Comparison of ENCODE assay signal across 1 cellular context in the genomic region with DNA sequence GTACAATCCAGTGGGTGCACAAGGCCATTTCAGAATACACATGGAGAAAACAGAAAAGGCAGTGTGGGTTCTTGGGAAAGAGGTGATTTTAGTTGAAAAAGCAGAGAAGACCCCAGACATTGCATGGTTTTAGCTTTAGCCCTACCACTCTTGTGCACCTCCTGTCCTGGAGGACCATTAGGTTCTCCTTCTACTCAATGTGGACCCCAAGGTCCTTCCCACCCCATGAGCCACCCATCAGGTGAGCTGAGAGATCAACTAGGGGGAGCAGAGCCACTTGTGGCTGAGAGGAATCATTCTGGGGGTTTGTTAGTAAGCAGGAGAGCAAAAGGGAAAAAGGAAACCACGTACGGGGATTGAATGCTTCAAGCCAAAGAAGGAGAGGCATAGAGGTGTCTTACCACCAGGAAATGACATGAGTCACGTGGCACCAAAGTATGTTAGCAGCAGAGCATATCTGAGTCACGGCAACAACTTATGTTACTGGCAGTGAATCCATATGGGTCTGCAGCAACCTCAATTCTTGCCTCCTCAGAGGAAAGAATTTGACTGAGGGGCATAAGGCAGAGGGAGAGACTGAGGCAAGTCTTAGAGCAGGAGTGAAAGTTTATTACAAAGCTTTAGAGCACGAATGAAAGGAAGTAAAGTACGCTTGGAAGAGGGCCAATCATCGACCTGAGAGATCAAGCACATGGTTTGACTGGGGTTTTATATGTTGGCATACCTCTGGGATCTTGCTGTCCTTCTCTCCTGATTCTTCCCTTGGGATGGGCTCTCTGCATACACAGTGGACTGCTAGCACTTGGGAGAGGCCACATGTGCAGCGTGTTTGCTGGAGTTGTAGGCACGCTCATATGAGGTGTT.
TF ChIP-seq lines count a peak whose summit lies in the region.

No MANE protein-coding gene starts in this region.

TF ChIP-seq in K562, 482 proteins besides CTCF, POLR2A, EP300 and RAD21 (continued from another document and continues in another):
- TF ChIP-seq, protein P1, sequence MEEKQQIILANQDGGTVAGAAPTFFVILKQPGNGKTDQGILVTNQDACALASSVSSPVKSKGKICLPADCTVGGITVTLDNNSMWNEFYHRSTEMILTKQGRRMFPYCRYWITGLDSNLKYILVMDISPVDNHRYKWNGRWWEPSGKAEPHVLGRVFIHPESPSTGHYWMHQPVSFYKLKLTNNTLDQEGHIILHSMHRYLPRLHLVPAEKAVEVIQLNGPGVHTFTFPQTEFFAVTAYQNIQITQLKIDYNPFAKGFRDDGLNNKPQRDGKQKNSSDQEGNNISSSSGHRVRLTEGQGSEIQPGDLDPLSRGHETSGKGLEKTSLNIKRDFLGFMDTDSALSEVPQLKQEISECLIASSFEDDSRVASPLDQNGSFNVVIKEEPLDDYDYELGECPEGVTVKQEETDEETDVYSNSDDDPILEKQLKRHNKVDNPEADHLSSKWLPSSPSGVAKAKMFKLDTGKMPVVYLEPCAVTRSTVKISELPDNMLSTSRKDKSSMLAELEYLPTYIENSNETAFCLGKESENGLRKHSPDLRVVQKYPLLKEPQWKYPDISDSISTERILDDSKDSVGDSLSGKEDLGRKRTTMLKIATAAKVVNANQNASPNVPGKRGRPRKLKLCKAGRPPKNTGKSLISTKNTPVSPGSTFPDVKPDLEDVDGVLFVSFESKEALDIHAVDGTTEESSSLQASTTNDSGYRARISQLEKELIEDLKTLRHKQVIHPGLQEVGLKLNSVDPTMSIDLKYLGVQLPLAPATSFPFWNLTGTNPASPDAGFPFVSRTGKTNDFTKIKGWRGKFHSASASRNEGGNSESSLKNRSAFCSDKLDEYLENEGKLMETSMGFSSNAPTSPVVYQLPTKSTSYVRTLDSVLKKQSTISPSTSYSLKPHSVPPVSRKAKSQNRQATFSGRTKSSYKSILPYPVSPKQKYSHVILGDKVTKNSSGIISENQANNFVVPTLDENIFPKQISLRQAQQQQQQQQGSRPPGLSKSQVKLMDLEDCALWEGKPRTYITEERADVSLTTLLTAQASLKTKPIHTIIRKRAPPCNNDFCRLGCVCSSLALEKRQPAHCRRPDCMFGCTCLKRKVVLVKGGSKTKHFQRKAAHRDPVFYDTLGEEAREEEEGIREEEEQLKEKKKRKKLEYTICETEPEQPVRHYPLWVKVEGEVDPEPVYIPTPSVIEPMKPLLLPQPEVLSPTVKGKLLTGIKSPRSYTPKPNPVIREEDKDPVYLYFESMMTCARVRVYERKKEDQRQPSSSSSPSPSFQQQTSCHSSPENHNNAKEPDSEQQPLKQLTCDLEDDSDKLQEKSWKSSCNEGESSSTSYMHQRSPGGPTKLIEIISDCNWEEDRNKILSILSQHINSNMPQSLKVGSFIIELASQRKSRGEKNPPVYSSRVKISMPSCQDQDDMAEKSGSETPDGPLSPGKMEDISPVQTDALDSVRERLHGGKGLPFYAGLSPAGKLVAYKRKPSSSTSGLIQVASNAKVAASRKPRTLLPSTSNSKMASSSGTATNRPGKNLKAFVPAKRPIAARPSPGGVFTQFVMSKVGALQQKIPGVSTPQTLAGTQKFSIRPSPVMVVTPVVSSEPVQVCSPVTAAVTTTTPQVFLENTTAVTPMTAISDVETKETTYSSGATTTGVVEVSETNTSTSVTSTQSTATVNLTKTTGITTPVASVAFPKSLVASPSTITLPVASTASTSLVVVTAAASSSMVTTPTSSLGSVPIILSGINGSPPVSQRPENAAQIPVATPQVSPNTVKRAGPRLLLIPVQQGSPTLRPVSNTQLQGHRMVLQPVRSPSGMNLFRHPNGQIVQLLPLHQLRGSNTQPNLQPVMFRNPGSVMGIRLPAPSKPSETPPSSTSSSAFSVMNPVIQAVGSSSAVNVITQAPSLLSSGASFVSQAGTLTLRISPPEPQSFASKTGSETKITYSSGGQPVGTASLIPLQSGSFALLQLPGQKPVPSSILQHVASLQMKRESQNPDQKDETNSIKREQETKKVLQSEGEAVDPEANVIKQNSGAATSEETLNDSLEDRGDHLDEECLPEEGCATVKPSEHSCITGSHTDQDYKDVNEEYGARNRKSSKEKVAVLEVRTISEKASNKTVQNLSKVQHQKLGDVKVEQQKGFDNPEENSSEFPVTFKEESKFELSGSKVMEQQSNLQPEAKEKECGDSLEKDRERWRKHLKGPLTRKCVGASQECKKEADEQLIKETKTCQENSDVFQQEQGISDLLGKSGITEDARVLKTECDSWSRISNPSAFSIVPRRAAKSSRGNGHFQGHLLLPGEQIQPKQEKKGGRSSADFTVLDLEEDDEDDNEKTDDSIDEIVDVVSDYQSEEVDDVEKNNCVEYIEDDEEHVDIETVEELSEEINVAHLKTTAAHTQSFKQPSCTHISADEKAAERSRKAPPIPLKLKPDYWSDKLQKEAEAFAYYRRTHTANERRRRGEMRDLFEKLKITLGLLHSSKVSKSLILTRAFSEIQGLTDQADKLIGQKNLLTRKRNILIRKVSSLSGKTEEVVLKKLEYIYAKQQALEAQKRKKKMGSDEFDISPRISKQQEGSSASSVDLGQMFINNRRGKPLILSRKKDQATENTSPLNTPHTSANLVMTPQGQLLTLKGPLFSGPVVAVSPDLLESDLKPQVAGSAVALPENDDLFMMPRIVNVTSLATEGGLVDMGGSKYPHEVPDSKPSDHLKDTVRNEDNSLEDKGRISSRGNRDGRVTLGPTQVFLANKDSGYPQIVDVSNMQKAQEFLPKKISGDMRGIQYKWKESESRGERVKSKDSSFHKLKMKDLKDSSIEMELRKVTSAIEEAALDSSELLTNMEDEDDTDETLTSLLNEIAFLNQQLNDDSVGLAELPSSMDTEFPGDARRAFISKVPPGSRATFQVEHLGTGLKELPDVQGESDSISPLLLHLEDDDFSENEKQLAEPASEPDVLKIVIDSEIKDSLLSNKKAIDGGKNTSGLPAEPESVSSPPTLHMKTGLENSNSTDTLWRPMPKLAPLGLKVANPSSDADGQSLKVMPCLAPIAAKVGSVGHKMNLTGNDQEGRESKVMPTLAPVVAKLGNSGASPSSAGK (IDR thresholded peaks at IDR 0.05), result peak; percentile 75
- TF ChIP-seq GABPB1 (CRISPR knock-in tag; IDR thresholded peaks at IDR 0.05) (no peak), ZNF589 (CRISPR knock-in tag; IDR thresholded peaks at IDR 0.05; ENCODE audit: low read depth) (0 out of 2 replicates have a peak, but pooled peaks have one; percentile 33), TCF3 (CRISPR knock-in tag; IDR thresholded peaks at IDR 0.05) (no peak), ETS1 (conservative IDR thresholded peaks at IDR 0.05; ENCODE audit: control insufficient read depth, low read depth, low read length) (no peak), PML (IDR thresholded peaks at IDR 0.05; ENCODE audit: low read length) (no peak), HDAC8 (tag; IDR thresholded peaks at IDR 0.05) (no peak), USF1 (CRISPR knock-in tag; IDR thresholded peaks at IDR 0.05) (peak; percentile 80), RFX5 (IDR thresholded peaks at IDR 0.05; ENCODE audit: low read depth, low read length) (no peak), L3MBTL2 (IDR thresholded peaks at IDR 0.05) (peak; percentile 64), HDAC3 (IDR thresholded peaks at IDR 0.05; ENCODE audit: borderline replicate concordance, partially characterized antibody) (no peak), PATZ1 (CRISPR knock-in tag; IDR thresholded peaks at IDR 0.05; ENCODE audit: borderline replicate concordance) (no peak), C11orf30 (IDR thresholded peaks at IDR 0.05; ENCODE audit: low read depth) (no peak), MCM3 (IDR thresholded peaks at IDR 0.05) (no peak), NR2C2 (CRISPR knock-in tag; IDR thresholded peaks at IDR 0.05) (no peak), NR2C2 (tag; IDR thresholded peaks at IDR 0.05) (no peak), ELF4 (CRISPR knock-in tag; IDR thresholded peaks at IDR 0.05) (no peak), TAF1 (IDR thresholded peaks at IDR 0.05; ENCODE audit: control insufficient read depth, extremely low read depth, insufficient read depth, low read length, severe bottlenecking) (no peak), GABPA (tag; conservative IDR thresholded peaks at IDR 0.05; ENCODE audit: low read depth) (no peak), RAD51 (IDR thresholded peaks at IDR 0.05; ENCODE audit: borderline replicate concordance, low read depth) (peak; percentile 81), CSDE1 (IDR thresholded peaks at IDR 0.05) (no peak), SMAD4 (CRISPR knock-in tag; conservative IDR thresholded peaks at IDR 0.05) (0 out of 2 replicates have a peak, but pooled peaks have one; percentile 26), NFE2 (IDR thresholded peaks at IDR 0.05; ENCODE audit: low read depth) (0 out of 2 replicates have a peak, but pooled peaks have one; percentile 4), NFIC (IDR thresholded peaks at IDR 0.05) (peak; percentile 71), POU5F1 (IDR thresholded peaks at IDR 0.05; ENCODE audit: borderline replicate concordance, low read depth, low read length, partially characterized antibody) (no peak), MLX (CRISPR knock-in tag; conservative IDR thresholded peaks at IDR 0.05) (no peak), FOSL1 (tag; conservative IDR thresholded peaks at IDR 0.05) (peak; percentile 51; the same call in 1 of the 2 replicates)
- TF ChIP-seq, protein P2, sequence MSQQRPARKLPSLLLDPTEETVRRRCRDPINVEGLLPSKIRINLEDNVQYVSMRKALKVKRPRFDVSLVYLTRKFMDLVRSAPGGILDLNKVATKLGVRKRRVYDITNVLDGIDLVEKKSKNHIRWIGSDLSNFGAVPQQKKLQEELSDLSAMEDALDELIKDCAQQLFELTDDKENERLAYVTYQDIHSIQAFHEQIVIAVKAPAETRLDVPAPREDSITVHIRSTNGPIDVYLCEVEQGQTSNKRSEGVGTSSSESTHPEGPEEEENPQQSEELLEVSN (IDR thresholded peaks at IDR 0.05; ENCODE audit: borderline replicate concordance in 1 of 2, extremely low read depth in 1 of 2, insufficient read depth in 1 of 2, insufficient read length in 1 of 2, low read depth in 1 of 2, low read length in 1 of 2, poor library complexity in 1 of 2, severe bottlenecking in 1 of 2), result peak in 1 of 2 experiments; percentile 16
- TF ChIP-seq, protein P3, sequence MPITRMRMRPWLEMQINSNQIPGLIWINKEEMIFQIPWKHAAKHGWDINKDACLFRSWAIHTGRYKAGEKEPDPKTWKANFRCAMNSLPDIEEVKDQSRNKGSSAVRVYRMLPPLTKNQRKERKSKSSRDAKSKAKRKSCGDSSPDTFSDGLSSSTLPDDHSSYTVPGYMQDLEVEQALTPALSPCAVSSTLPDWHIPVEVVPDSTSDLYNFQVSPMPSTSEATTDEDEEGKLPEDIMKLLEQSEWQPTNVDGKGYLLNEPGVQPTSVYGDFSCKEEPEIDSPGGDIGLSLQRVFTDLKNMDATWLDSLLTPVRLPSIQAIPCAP (CRISPR knock-in tag; IDR thresholded peaks at IDR 0.05; ENCODE audit: borderline replicate concordance), result no peak
- TF ChIP-seq, protein P4, sequence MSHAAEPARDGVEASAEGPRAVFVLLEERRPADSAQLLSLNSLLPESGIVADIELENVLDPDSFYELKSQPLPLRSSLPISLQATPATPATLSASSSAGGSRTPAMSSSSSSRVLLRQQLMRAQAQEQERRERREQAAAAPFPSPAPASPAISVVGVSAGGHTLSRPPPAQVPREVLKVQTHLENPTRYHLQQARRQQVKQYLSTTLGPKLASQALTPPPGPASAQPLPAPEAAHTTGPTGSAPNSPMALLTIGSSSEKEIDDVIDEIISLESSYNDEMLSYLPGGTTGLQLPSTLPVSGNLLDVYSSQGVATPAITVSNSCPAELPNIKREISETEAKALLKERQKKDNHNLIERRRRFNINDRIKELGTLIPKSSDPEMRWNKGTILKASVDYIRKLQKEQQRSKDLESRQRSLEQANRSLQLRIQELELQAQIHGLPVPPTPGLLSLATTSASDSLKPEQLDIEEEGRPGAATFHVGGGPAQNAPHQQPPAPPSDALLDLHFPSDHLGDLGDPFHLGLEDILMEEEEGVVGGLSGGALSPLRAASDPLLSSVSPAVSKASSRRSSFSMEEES (CRISPR knock-in tag; IDR thresholded peaks at IDR 0.05), result peak; percentile 61
- TF ChIP-seq, protein P5, sequence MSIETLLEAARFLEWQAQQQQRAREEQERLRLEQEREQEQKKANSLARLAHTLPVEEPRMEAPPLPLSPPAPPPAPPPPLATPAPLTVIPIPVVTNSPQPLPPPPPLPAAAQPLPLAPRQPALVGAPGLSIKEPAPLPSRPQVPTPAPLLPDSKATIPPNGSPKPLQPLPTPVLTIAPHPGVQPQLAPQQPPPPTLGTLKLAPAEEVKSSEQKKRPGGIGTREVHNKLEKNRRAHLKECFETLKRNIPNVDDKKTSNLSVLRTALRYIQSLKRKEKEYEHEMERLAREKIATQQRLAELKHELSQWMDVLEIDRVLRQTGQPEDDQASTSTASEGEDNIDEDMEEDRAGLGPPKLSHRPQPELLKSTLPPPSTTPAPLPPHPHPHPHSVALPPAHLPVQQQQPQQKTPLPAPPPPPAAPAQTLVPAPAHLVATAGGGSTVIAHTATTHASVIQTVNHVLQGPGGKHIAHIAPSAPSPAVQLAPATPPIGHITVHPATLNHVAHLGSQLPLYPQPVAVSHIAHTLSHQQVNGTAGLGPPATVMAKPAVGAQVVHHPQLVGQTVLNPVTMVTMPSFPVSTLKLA (conservative IDR thresholded peaks at IDR 0.05), result 0 out of 4 replicates have a peak, but pooled peaks of 1 of the 2 experiments have one; percentile 28
